ENCODE assay signal across 6 cellular contexts in genomic region chr1:74830736-74831135, GRCh38.
"Had no signal": no experiment of that assay in that cellular context is flagged by ENCODE, and none has a peak within 500 bp of the region (broad histone marks: within the 10 kb centered on the region; RNA-seq: fewer than 3 reads in every experiment).

No MANE protein-coding gene starts in this region.

- H3K36me3 Mint-ChIP-seq: IgD-negative memory B cell had no signal

- H3K4me3 ChIP-seq: K562 had no signal

- DNase-seq: IMR-90, KBM-7, KG1 had no signal

- H3K4me3 Mint-ChIP-seq: IgD-negative memory B cell had no signal

- H3K9me3 Mint-ChIP-seq: IgD-negative memory B cell had no signal

- H3K4me1 Mint-ChIP-seq: IgD-negative memory B cell had no signal

- H3K27ac Mint-ChIP-seq: IgD-negative memory B cell had no signal

- H3K27ac ChIP-seq: HL-60 had no signal
